20 cellular contexts compared by ENCODE assay signal in genomic region chr1:81304187-81304586, GRCh38.
DNase-seq lines count a peak whose midpoint lies in the region; ATAC-seq, FAIRE-seq and TF ChIP-seq lines count a peak whose summit lies in the region.
"Had no signal": no experiment of that assay in that cellular context is flagged by ENCODE, and none has a peak within 500 bp of the region (broad histone marks: within the 10 kb centered on the region; RNA-seq: fewer than 3 reads in every experiment).

No MANE protein-coding gene starts in this region.

- H3K27ac ChIP-seq in A549: no peak overlapping the region
- no peak overlapping the region for H3K27ac ChIP-seq in HCT116 (ENCODE audit: low read depth, low read length)
- no peak overlapping the region for H3K27ac ChIP-seq in naive thymus-derived CD4-positive, alpha-beta T cell (ENCODE audit: low read depth, low read length)
- H3K27ac ChIP-seq: coronary artery had no signal

- RAD21 ChIA-PET in HCT116 (lab: Charles Lee; ENCODE audit: low non-redundant PET in 1 of 2, low total read pairs in 2 of 2, uncharacterized antibody in 2 of 2, unreplicated experiment in 2 of 2): no interaction called here

- no peaks in the 10 kb centered on the region for H3K36me3 ChIP-seq in HCT116 (ENCODE audit: control insufficient read depth in 1 of 2, insufficient read depth in 2 of 2, low read length in 2 of 2)
- no peaks in the 10 kb centered on the region for H3K36me3 ChIP-seq in adipocyte (ENCODE audit: control insufficient read depth, insufficient read depth, low read length, severe bottlenecking)
- H3K36me3 ChIP-seq in naive thymus-derived CD4-positive, alpha-beta T cell (ENCODE audit: control insufficient read depth in 2 of 3, insufficient read depth in 3 of 3, low read length in 3 of 3): no peaks in the 10 kb centered on the region

- no peak for TF ChIP-seq EP300 in A549 (IDR thresholded peaks at IDR 0.05)

- H3K4me2 ChIP-seq in A549: 0 out of 3 replicates have a peak overlapping the region, but pooled peaks have one; percentile 17
- no peak overlapping the region for H3K4me2 ChIP-seq in HCT116 (ENCODE audit: low read length)

- H4K20me1 ChIP-seq in HCT116 (ENCODE audit: insufficient read depth): no peaks in the 10 kb centered on the region

- no peak overlapping the region for H3K4me3 Mint-ChIP-seq in nephron progenitor cell
- H3K4me3 Mint-ChIP-seq in naive thymus-derived CD4-positive, alpha-beta T cell: no peak overlapping the region
- H3K4me3 Mint-ChIP-seq: activated CD4-positive, alpha-beta T cell treated with anti-CD3 and anti-CD28 coated beads, Interleukin-2, amount 10 ng/mL, durations not matched to agents 24 days and 14 days; activated naive CD8-positive, alpha-beta T cell treated with anti-CD3 and anti-CD28 coated beads, Interleukin-2, amount 10 ng/mL, durations not matched to agents 7 days and 5 days; H9; memory B cell had no signal

- TF ChIP-seq CTCF in A549 (IDR thresholded peaks at IDR 0.05) (no peak), HCT116 (IDR thresholded peaks at IDR 0.05 in 2 of 3, conservative IDR thresholded peaks at IDR 0.05 in 1 of 3; ENCODE audit: borderline replicate concordance in 1 of 3, insufficient read depth in 1 of 3, low read depth in 2 of 3, low read length in 2 of 3) (no peak), nephron progenitor cell (IDR thresholded peaks at IDR 0.05) (no peak)

- no peaks in the 10 kb centered on the region for H3K79me2 ChIP-seq in HCT116 (ENCODE audit: insufficient read depth, low read length)

- H3K4me1 ChIP-seq in A549 (peaks cover 5% of the 10 kb centered on the region; the same call in 2 of the 3 replicates), HCT116 (ENCODE audit: control insufficient read depth in 1 of 2, insufficient read depth in 2 of 2, low read length in 2 of 2) (0 out of 4 replicates have a peak, but pooled peaks cover 0 to 6% of the 10 kb centered on the region in 2 experiments), adipocyte (ENCODE audit: control insufficient read depth, insufficient read depth, low read length) (peaks cover 10% of the 10 kb centered on the region)
- H3K4me1 ChIP-seq in naive thymus-derived CD4-positive, alpha-beta T cell (ENCODE audit: control insufficient read depth in 2 of 2, insufficient read depth in 2 of 2, low read length in 2 of 2): no peaks in the 10 kb centered on the region

- TF ChIP-seq RAD21 in A549 (conservative IDR thresholded peaks at IDR 0.05 in 1 of 2, IDR thresholded peaks at IDR 0.05 in 1 of 2) (no peak), HCT116 (IDR thresholded peaks at IDR 0.05; ENCODE audit: low read depth) (no peak)

- POLR2A ChIA-PET in A549 (lab: Yijun Ruan, JAX) (no interaction called here), HCT116 (lab: Charles Lee) (no interaction called here)
- POLR2A ChIA-PET in naive thymus-derived CD4-positive, alpha-beta T cell (lab: Charles Lee): no interaction called here

- H3K4me1 Mint-ChIP-seq in nephron progenitor cell: peaks cover 16% of the 10 kb centered on the region
- H3K4me1 Mint-ChIP-seq in naive thymus-derived CD4-positive, alpha-beta T cell: no peaks in the 10 kb centered on the region
- H3K4me1 Mint-ChIP-seq: activated CD4-positive, alpha-beta T cell treated with anti-CD3 and anti-CD28 coated beads, Interleukin-2, amount 10 ng/mL, durations not matched to agents 24 days and 14 days; activated naive CD8-positive, alpha-beta T cell treated with anti-CD3 and anti-CD28 coated beads, Interleukin-2, amount 10 ng/mL, durations not matched to agents 7 days and 5 days; memory B cell had no signal

- ATAC-seq in A549: no peak
- ATAC-seq in HCT116: no peak
- no peak for ATAC-seq in naive thymus-derived CD4-positive, alpha-beta T cell
- ATAC-seq: esophagus mucosa; Right ventricle myocardium inferior; stimulated activated naive CD8-positive, alpha-beta T cell treated with anti-CD3 and anti-CD28 coated beads, Interleukin-15, Interleukin-2, amounts not matched to agents 100 U/mL and 50 U/mL, for 24 hours had no signal

- intact Hi-C loops in HCT116 (cut with micrococcal nuclease): no loop called here
- intact Hi-C loops in naive thymus-derived CD4-positive, alpha-beta T cell (cut with micrococcal nuclease): no loop called here

- no TSS peak for BruUV-seq in HCT116 (replicated peaks; lab: Mats Ljungman, UMichigan)

- CTCF ChIA-PET in A549 (lab: Yijun Ruan, JAX): no interaction called here
- CTCF ChIA-PET in HCT116 (lab: Charles Lee): no interaction called here
- CTCF ChIA-PET in naive thymus-derived CD4-positive, alpha-beta T cell (lab: Charles Lee): no interaction called here

- no peak overlapping the region for H3K27ac Mint-ChIP-seq in nephron progenitor cell
- H3K27ac Mint-ChIP-seq in naive thymus-derived CD4-positive, alpha-beta T cell: no peak overlapping the region
- H3K27ac Mint-ChIP-seq: activated CD4-positive, alpha-beta T cell treated with anti-CD3 and anti-CD28 coated beads, Interleukin-2, amount 10 ng/mL, durations not matched to agents 24 days and 14 days; activated naive CD8-positive, alpha-beta T cell treated with anti-CD3 and anti-CD28 coated beads, Interleukin-2, amount 10 ng/mL, durations not matched to agents 7 days and 5 days; H9; memory B cell had no signal

- peak in 1 of 2 experiments; percentile 3 for DNase-seq in A549 (ENCODE audit: low read depth in 1 of 2, low spot score in 1 of 2)
- DNase-seq in HCT116 (ENCODE audit: low read depth, low spot score): no peak
- peak; percentile 74 for DNase-seq in adipocyte (ENCODE audit: low read depth)
- DNase-seq in fibroblast of the conjunctiva (ENCODE audit: low read depth): peak; percentile 17
- DNase-seq in nephron progenitor cell: no peak
- no peak for DNase-seq in retina
- DNase-seq in DMS 273 treated with DMSO at 0.1 percent for 48 hours (lab: John Stamatoyannopoulos, UW): no peak
- no peak for DNase-seq in naive thymus-derived CD4-positive, alpha-beta T cell
- DNase-seq: activated CD4-positive, alpha-beta T cell treated with anti-CD3 and anti-CD28 coated beads, Interleukin-2, amount 10 ng/mL, durations not matched to agents 24 days and 14 days; activated naive CD8-positive, alpha-beta T cell treated with anti-CD3 and anti-CD28 coated beads, Interleukin-2, amount 10 ng/mL, durations not matched to agents 7 days and 5 days; activated T-cell treated with anti-CD3 and anti-CD28 coated beads, Interleukin-2, amount 50 U/mL, for 1 hour; H9; Kasumi-1; NCI-H187 treated with DMSO at 0.1 percent for 48 hours; NCI-H526 treated with DMSO at 0.1 percent for 48 hours; stimulated activated naive CD8-positive, alpha-beta T cell treated with anti-CD3 and anti-CD28 coated beads, Interleukin-15, Interleukin-2, amounts not matched to agents 100 U/mL and 50 U/mL, for 24 hours had no signal

- H3K9me3 ChIP-seq in A549: no peaks in the 10 kb centered on the region
- no peaks in the 10 kb centered on the region for H3K9me3 ChIP-seq in HCT116 (ENCODE audit: control insufficient read depth in 1 of 2, insufficient read depth in 1 of 2, low read depth in 1 of 2, low read length in 2 of 2)
- no peaks in the 10 kb centered on the region for H3K9me3 ChIP-seq in adipocyte (ENCODE audit: control insufficient read depth, low read length)
- no peaks in the 10 kb centered on the region for H3K9me3 ChIP-seq in naive thymus-derived CD4-positive, alpha-beta T cell (ENCODE audit: control insufficient read depth in 2 of 3, low read length in 3 of 3)

- H3K9me3 Mint-ChIP-seq in nephron progenitor cell: no peaks in the 10 kb centered on the region
- peaks cover 0 to 7% (median 0%) of the 10 kb centered on the region in 11 donors for H3K9me3 Mint-ChIP-seq in naive thymus-derived CD4-positive, alpha-beta T cell
- H3K9me3 Mint-ChIP-seq: activated CD4-positive, alpha-beta T cell treated with anti-CD3 and anti-CD28 coated beads, Interleukin-2, amount 10 ng/mL, durations not matched to agents 24 days and 14 days; activated naive CD8-positive, alpha-beta T cell treated with anti-CD3 and anti-CD28 coated beads, Interleukin-2, amount 10 ng/mL, durations not matched to agents 7 days and 5 days; memory B cell had no signal

- H3K27me3 ChIP-seq in HCT116 (ENCODE audit: insufficient read depth, low read length) (no peaks in the 10 kb centered on the region), adipocyte (replicated peaks; ENCODE audit: control insufficient read depth, insufficient read depth, low read length) (no peaks in the 10 kb centered on the region)
- no peaks in the 10 kb centered on the region for H3K27me3 ChIP-seq in naive thymus-derived CD4-positive, alpha-beta T cell (ENCODE audit: control insufficient read depth in 2 of 2, insufficient read depth in 2 of 2, low read length in 2 of 2)

- H3K9me2 ChIP-seq in HCT116 (ENCODE audit: insufficient read depth): no peaks in the 10 kb centered on the region

- no peak overlapping the region for H3K4me3 ChIP-seq in A549
- no peak overlapping the region for H3K4me3 ChIP-seq in HCT116 (replicated peaks in 1 of 2; ENCODE audit: low read depth in 1 of 2, low read length in 2 of 2)
- H3K4me3 ChIP-seq in adipocyte (ENCODE audit: low read length): no peak overlapping the region
- H3K4me3 ChIP-seq in naive thymus-derived CD4-positive, alpha-beta T cell (ENCODE audit: low read length): no peak overlapping the region
- H3K4me3 ChIP-seq: coronary artery had no signal

- H3K27me3 Mint-ChIP-seq in nephron progenitor cell (ENCODE audit: low read depth, poor library complexity): no peaks in the 10 kb centered on the region
- peaks cover 0 to 11% (median 8%) of the 10 kb centered on the region in 5 donors for H3K27me3 Mint-ChIP-seq in naive thymus-derived CD4-positive, alpha-beta T cell
- H3K27me3 Mint-ChIP-seq: activated CD4-positive, alpha-beta T cell treated with anti-CD3 and anti-CD28 coated beads, Interleukin-2, amount 10 ng/mL, durations not matched to agents 24 days and 14 days; activated naive CD8-positive, alpha-beta T cell treated with anti-CD3 and anti-CD28 coated beads, Interleukin-2, amount 10 ng/mL, durations not matched to agents 7 days and 5 days had no signal

- H2AFZ ChIP-seq in HCT116 (ENCODE audit: low read depth, low read length, poor library complexity, severe bottlenecking): no peak overlapping the region

- no peaks in the 10 kb centered on the region for H3K36me3 Mint-ChIP-seq in nephron progenitor cell (ENCODE audit: low read depth)
- no peaks in the 10 kb centered on the region for H3K36me3 Mint-ChIP-seq in naive thymus-derived CD4-positive, alpha-beta T cell
- H3K36me3 Mint-ChIP-seq: activated naive CD8-positive, alpha-beta T cell treated with anti-CD3 and anti-CD28 coated beads, Interleukin-2, amount 10 ng/mL, durations not matched to agents 7 days and 5 days; memory B cell had no signal

- no peak for FAIRE-seq in A549 (lab: Jason Lieb, UNC)

- H3K9ac ChIP-seq in HCT116 (ENCODE audit: low read length) (no peak overlapping the region), adipocyte (ENCODE audit: low read length) (no peak overlapping the region)

- TF ChIP-seq POLR2A in A549 (IDR thresholded peaks at IDR 0.05; ENCODE audit: low read length) (no peak), HCT116 (IDR thresholded peaks at IDR 0.05; ENCODE audit: borderline replicate concordance, extremely low read depth, insufficient read depth, insufficient read length) (no peak)

TF ChIP-seq in A549, 52 proteins besides CTCF, POLR2A, EP300 and RAD21 (continues in another document):
- no peak for TF ChIP-seq FOSL2 (IDR thresholded peaks at IDR 0.05)
- peak; percentile 24; the same call in 1 of the 2 replicates for TF ChIP-seq FOSL2 (CRISPR knock-in tag; IDR thresholded peaks at IDR 0.05)

TF ChIP-seq in HCT116, 20 proteins besides CTCF, POLR2A, EP300 and RAD21 (continues in another document):
- TF ChIP-seq TCF7L2 (IDR thresholded peaks at IDR 0.05; ENCODE audit: borderline replicate concordance, extremely low read depth, insufficient read depth, insufficient read length): no peak

Comparison
In these comparisons a context has a peak if more than half of its experiments do, and no peak if none do; other contexts are left out.
1. DNase-seq: peak in adipocyte (single experiment) and fibroblast of the conjunctiva (single experiment); none in HCT116 (single experiment), nephron progenitor cell (single experiment), retina (single experiment), DMS 273 treated with DMSO at 0.1 percent for 48 hours (single experiment) and naive thymus-derived CD4-positive, alpha-beta T cell (0 of 9).